In genomic region chr1:9425859-9426258, GRCh38 we compare ENCODE assay signal across 11 cellular contexts.
DNase-seq lines count a peak whose midpoint lies in the region; ATAC-seq and TF ChIP-seq lines count a peak whose summit lies in the region.
"Had no signal": no experiment of that assay in that cellular context is flagged by ENCODE, and none has a peak within 500 bp of the region (broad histone marks: within the 10 kb centered on the region; RNA-seq: fewer than 3 reads in every experiment).

No MANE protein-coding gene starts in this region.

- no peak overlapping the region for H3K27ac Mint-ChIP-seq in activated CD4-positive, alpha-beta T cell treated with anti-CD3 and anti-CD28 coated beads, Interleukin-2, amount 10 ng/mL, durations not matched to agents 24 days and 14 days
- H3K27ac Mint-ChIP-seq in nephron (peak overlapping the region in 2 of 3 experiments; percentile 27 to 53), Caco-2 (ENCODE audit: unreplicated experiment) (no peak overlapping the region)

- H3K36me3 ChIP-seq in OCI-LY1 (ENCODE audit: insufficient read depth, low read length): no peaks in the 10 kb centered on the region
- no peaks in the 10 kb centered on the region for H3K36me3 ChIP-seq in Caco-2 (ENCODE audit: control insufficient read depth, insufficient read depth, low read length)

- CTCF ChIA-PET in Caco-2 (lab: Charles Lee): no interaction called here

- ATAC-seq in HG02870 (IDR thresholded peaks at IDR 0.05; ENCODE audit: unreplicated experiment): peak; percentile 20

- peaks cover 55% of the 10 kb centered on the region for H3K4me1 Mint-ChIP-seq in activated CD4-positive, alpha-beta T cell treated with anti-CD3 and anti-CD28 coated beads, Interleukin-2, amount 10 ng/mL, durations not matched to agents 24 days and 14 days
- H3K4me1 Mint-ChIP-seq in nephron (peaks cover 42% of the 10 kb centered on the region), Caco-2 (ENCODE audit: low read depth, unreplicated experiment) (peaks cover 9% of the 10 kb centered on the region)

- H3K27me3 ChIP-seq in OCI-LY1 (ENCODE audit: insufficient read depth, low read length): no peaks in the 10 kb centered on the region
- H3K27me3 ChIP-seq in Caco-2 (replicated peaks; ENCODE audit: control insufficient read depth, insufficient read depth, low read length): no peaks in the 10 kb centered on the region
- H3K27me3 ChIP-seq: hepatocyte had no signal

- intact Hi-C loops in activated CD4-positive, alpha-beta T cell treated with anti-CD3 and anti-CD28 coated beads, Interleukin-2, amount 10 ng/mL, durations not matched to agents 24 days and 14 days (cut with micrococcal nuclease): loop anchor here (1.0 to 5.0 kb wide), 4 partner anchors 13 to 549 kb away; partner anchors contain the start of gene ENO1
- intact Hi-C loops in Caco-2 (cut with micrococcal nuclease; ENCODE audit: unreplicated experiment): no loop called here

- H3K27me3 Mint-ChIP-seq in activated CD4-positive, alpha-beta T cell treated with anti-CD3 and anti-CD28 coated beads, Interleukin-2, amount 10 ng/mL, durations not matched to agents 24 days and 14 days: peaks cover 29% of the 10 kb centered on the region
- H3K27me3 Mint-ChIP-seq in nephron (ENCODE audit: low read depth): peaks cover 4% of the 10 kb centered on the region
- no peaks in the 10 kb centered on the region for H3K27me3 Mint-ChIP-seq in Caco-2 (ENCODE audit: insufficient read depth, unreplicated experiment)

- H3F3A ChIP-seq in OCI-LY1 (ENCODE audit: insufficient read depth, low read length): 0 out of 2 replicates have a peak, but pooled peaks cover 5% of the 10 kb centered on the region

- no peaks in the 10 kb centered on the region for H3K36me3 Mint-ChIP-seq in activated CD4-positive, alpha-beta T cell treated with anti-CD3 and anti-CD28 coated beads, Interleukin-2, amount 10 ng/mL, durations not matched to agents 24 days and 14 days (ENCODE audit: low read depth)
- no peaks in the 10 kb centered on the region for H3K36me3 Mint-ChIP-seq in nephron (ENCODE audit: low read depth)
- peaks cover 12% of the 10 kb centered on the region for H3K36me3 Mint-ChIP-seq in Caco-2 (ENCODE audit: insufficient read depth, unreplicated experiment)

- no peaks in the 10 kb centered on the region for H3K9me3 ChIP-seq in OCI-LY1 (ENCODE audit: low read length)
- no peaks in the 10 kb centered on the region for H3K9me3 ChIP-seq in Caco-2

- H3K9me2 ChIP-seq in OCI-LY1 (ENCODE audit: low read depth, low read length): no peaks in the 10 kb centered on the region

- H3K4me3 ChIP-seq in OCI-LY1 (ENCODE audit: low read depth, low read length, poor library complexity, severe bottlenecking) (peak overlapping the region; percentile 29), Caco-2 (ENCODE audit: low read depth, low read length) (no peak overlapping the region)
- H3K4me3 ChIP-seq: hepatocyte had no signal

- H4K20me1 ChIP-seq in OCI-LY1 (ENCODE audit: insufficient read depth, low read length): no peaks in the 10 kb centered on the region

- no peaks in the 10 kb centered on the region for H3K79me2 ChIP-seq in OCI-LY1 (ENCODE audit: insufficient read depth, low read length)
- H3K79me2 ChIP-seq: hepatocyte had no signal

- TF ChIP-seq CTCF in OCI-LY1 (IDR thresholded peaks at IDR 0.05; ENCODE audit: low read length) (no peak), nephron (IDR thresholded peaks at IDR 0.05; ENCODE audit: unreplicated experiment in 3 of 3) (no peak), Caco-2 (IDR thresholded peaks at IDR 0.05; ENCODE audit: insufficient read depth in 1 of 2, low read depth in 1 of 2, low read length in 1 of 2, severe bottlenecking in 1 of 2, unreplicated experiment in 1 of 2) (no peak)

- peak overlapping the region; percentile 63 for H3K9ac ChIP-seq in OCI-LY1 (ENCODE audit: low read length)

- peaks cover 87% of the 10 kb centered on the region for H3K4me1 ChIP-seq in OCI-LY1 (ENCODE audit: insufficient read depth, low read length, severe bottlenecking)
- H3K4me1 ChIP-seq in Caco-2: peaks cover 6% of the 10 kb centered on the region; the same call in 1 of the 2 replicates

- POLR2A ChIA-PET in Caco-2 (lab: Charles Lee): no interaction called here

- peak overlapping the region; percentile 58 for H3K4me2 ChIP-seq in OCI-LY1 (ENCODE audit: low read length)
- H3K4me2 ChIP-seq: hepatocyte had no signal

- no peaks in the 10 kb centered on the region for H3K9me3 Mint-ChIP-seq in activated CD4-positive, alpha-beta T cell treated with anti-CD3 and anti-CD28 coated beads, Interleukin-2, amount 10 ng/mL, durations not matched to agents 24 days and 14 days
- H3K9me3 Mint-ChIP-seq in nephron: no peaks in the 10 kb centered on the region
- H3K9me3 Mint-ChIP-seq in Caco-2 (ENCODE audit: unreplicated experiment): no peaks in the 10 kb centered on the region

- DNase-seq in activated CD4-positive, alpha-beta T cell treated with anti-CD3 and anti-CD28 coated beads, Interleukin-2, amount 10 ng/mL, durations not matched to agents 24 days and 14 days: peak; percentile 67
- no peak for DNase-seq in activated CD4-positive, alpha-beta T cell treated with anti-CD3 and anti-CD28 coated beads for 1 hour
- DNase-seq in NCI-H69 (lab: John Stamatoyannopoulos, UW) (no peak), Caco-2 (no peak)
- DNase-seq in stimulated activated CD4-positive, alpha-beta T cell treated with anti-CD3 and anti-CD28 coated beads, Interleukin-2, amount 100 ng/mL, for 24 hours: no peak
- DNase-seq: NCI-H1105 treated with DMSO at 0.1 percent for 48 hours, T1000 had no signal

- no peak overlapping the region for H2AFZ ChIP-seq in OCI-LY1 (ENCODE audit: low read length)
- H2AFZ ChIP-seq: hepatocyte had no signal

- BruUV-seq in Caco-2 (replicated peaks; lab: Mats Ljungman, UMichigan): no TSS peak

- H3K27ac ChIP-seq in OCI-LY1 (ENCODE audit: low read depth, low read length, poor library complexity, severe bottlenecking): peak overlapping the region; percentile 96
- H3K27ac ChIP-seq: hepatocyte had no signal

- peak overlapping the region; percentile 76 for H3K4me3 Mint-ChIP-seq in activated CD4-positive, alpha-beta T cell treated with anti-CD3 and anti-CD28 coated beads, Interleukin-2, amount 10 ng/mL, durations not matched to agents 24 days and 14 days
- H3K4me3 Mint-ChIP-seq in nephron: no peak overlapping the region
- no peak overlapping the region for H3K4me3 Mint-ChIP-seq in Caco-2 (ENCODE audit: unreplicated experiment)

Comparison
In these comparisons a context has a peak if more than half of its experiments do, and no peak if none do; other contexts are left out.
1. H3K27ac Mint-ChIP-seq: peak in nephron (2 of 3); none in activated CD4-positive, alpha-beta T cell treated with anti-CD3 and anti-CD28 coated beads, Interleukin-2, amount 10 ng/mL, durations not matched to agents 24 days and 14 days (single experiment) and Caco-2 (single experiment).